ENCODE assay signal across 1 cellular context in genomic region chr1:201085902-201086735, GRCh38.
TF ChIP-seq lines count a peak whose summit lies in the region.

No MANE protein-coding gene starts in this region.

TF ChIP-seq in neural cell, 6 proteins besides CTCF, POLR2A, EP300 and RAD21 (continued from another document):
- TF ChIP-seq MXI1 (conservative IDR thresholded peaks at IDR 0.05; ENCODE audit: poor library complexity, severe bottlenecking) = no peak
- TF ChIP-seq SMC3 (conservative IDR thresholded peaks at IDR 0.05; ENCODE audit: poor library complexity) = no peak
- TF ChIP-seq EZH2 (IDR thresholded peaks at IDR 0.05; ENCODE audit: borderline replicate concordance, insufficient read depth, low read length, poor library complexity, severe bottlenecking) = no peak
- TF ChIP-seq TAF1 (IDR thresholded peaks at IDR 0.05; ENCODE audit: low read depth) = no peak
